ENCODE assay signal across 13 cellular contexts in the genomic region with DNA sequence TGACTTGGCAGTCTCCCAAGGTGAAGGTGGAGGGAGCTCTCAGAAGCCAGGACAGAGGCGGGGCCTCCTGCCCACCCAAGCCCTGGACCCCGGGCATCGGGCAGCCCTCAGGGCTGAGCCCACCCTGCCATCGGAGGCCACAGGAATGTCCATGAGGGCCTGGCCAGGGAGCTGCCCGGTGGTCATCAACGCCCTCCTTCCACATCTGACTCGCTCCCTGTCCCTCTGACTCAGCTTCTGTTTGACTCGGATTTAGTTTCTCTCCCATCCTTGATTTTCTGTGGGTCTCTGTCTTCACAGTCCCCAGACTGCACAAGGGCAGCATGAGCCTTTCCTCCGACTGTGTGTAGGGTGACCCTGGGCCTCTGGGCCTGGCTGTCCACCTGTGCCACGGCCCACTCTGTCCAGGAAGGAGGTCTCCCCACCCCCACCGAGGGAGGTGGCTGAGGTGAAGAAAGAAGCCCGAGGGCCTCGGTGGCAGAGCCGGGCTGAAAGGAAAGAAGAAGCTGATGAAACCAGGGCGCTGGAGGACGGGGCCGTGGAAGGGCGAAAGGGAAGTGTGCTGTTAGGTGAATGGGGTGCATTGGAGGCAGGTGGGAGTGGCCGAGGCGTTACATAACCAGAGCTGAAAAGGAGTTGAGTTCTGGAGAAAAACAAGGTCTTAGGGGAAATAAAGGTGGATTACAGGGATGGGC. TPM values are rescaled to one million over a fixed set of nuclear protein-coding genes. Genes with fewer than 3 reads are reported as not detected.
DNase-seq lines count a peak whose midpoint lies in the region; ATAC-seq, FAIRE-seq and TF ChIP-seq lines count a peak whose summit lies in the region.
"Had no signal": no experiment of that assay in that cellular context is flagged by ENCODE, and none has a peak within 500 bp of the region (broad histone marks: within the 10 kb centered on the region; RNA-seq: fewer than 3 reads in every experiment).

No MANE protein-coding gene starts in this region.

- no peaks in the 10 kb centered on the region for H3K9me3 Mint-ChIP-seq in activated T-helper 17 cell treated with anti-CD3 and anti-CD28 coated beads, Interleukin-2, amount 50 U/mL, for 72 hours
- H3K9me3 Mint-ChIP-seq: activated naive CD4-positive, alpha-beta T cell treated with anti-CD3 and anti-CD28 coated beads, Interleukin-2, amount 50 U/mL, for 72 hours had no signal

- peak overlapping the region; percentile 55 for H4K8ac ChIP-seq in mesenchymal stem cell (ENCODE audit: low read length)

- no peaks in the 10 kb centered on the region for H3K36me3 Mint-ChIP-seq in activated T-helper 17 cell treated with anti-CD3 and anti-CD28 coated beads, Interleukin-2, amount 50 U/mL, for 72 hours (ENCODE audit: low read depth)
- H3K36me3 Mint-ChIP-seq: activated naive CD4-positive, alpha-beta T cell treated with anti-CD3 and anti-CD28 coated beads, Interleukin-2, amount 50 U/mL, for 72 hours had no signal

- peaks cover 29% of the 10 kb centered on the region for H3K4me1 ChIP-seq in mesenchymal stem cell (ENCODE audit: control insufficient read depth, insufficient read depth, low read depth, low read length)
- H3K4me1 ChIP-seq: psoas muscle had no signal

- H3K27ac Mint-ChIP-seq in activated T-helper 17 cell treated with anti-CD3 and anti-CD28 coated beads, Interleukin-2, amount 50 U/mL, for 72 hours = peak overlapping the region; percentile 67

- H3K9ac ChIP-seq in mesenchymal stem cell (ENCODE audit: low read length) = no peak overlapping the region

- no peaks in the 10 kb centered on the region for H3K79me1 ChIP-seq in mesenchymal stem cell (replicated peaks; ENCODE audit: low read length, poor library complexity, severe bottlenecking)

- H3K4ac ChIP-seq in mesenchymal stem cell (ENCODE audit: low read depth in 1 of 2, low read length in 2 of 2) = peak overlapping the region in 1 of 2 experiments; percentile 13

- H3K36me3 ChIP-seq in mesenchymal stem cell (ENCODE audit: control insufficient read depth in 1 of 2, insufficient read depth in 2 of 2, low read depth in 1 of 2, low read length in 2 of 2) = no peaks in the 10 kb centered on the region

- peak; percentile 74 for DNase-seq in AG20443 (ENCODE audit: low spot score)
- DNase-seq in KBM-7 = peak; percentile 54
- DNase-seq in mesenchymal stem cell = peak; percentile 46
- no peak for DNase-seq in NCI-H1694 treated with DMSO at 0.1 percent for 48 hours (lab: John Stamatoyannopoulos, UW)
- no peak for DNase-seq in dedifferentiated amniotic fluid mesenchymal stem cell (ENCODE audit: extremely low spot score)
- no peak for DNase-seq in GM12892 (ENCODE audit: insufficient read length)
- no peak for DNase-seq in erythroblast (lab: John Stamatoyannopoulos, UW)
- DNase-seq: NK-92 treated with Interleukin-12 subunit alpha and Interleukin-12 subunit beta, amount 100 ng/mL, for 24 hours; psoas muscle had no signal

- no peaks in the 10 kb centered on the region for H3K9me3 ChIP-seq in mesenchymal stem cell (ENCODE audit: control insufficient read depth, low read length)
- H3K9me3 ChIP-seq: psoas muscle had no signal

- H3K4me3 ChIP-seq in mesenchymal stem cell (ENCODE audit: insufficient read depth in 1 of 2, low read depth in 1 of 2, low read length in 2 of 2) = no peak overlapping the region
- H3K4me3 ChIP-seq: psoas muscle had no signal

- WGBS in mesenchymal stem cell = 63% methylated on average over 20 of the region's 20 CpGs

- H3K27me3 ChIP-seq in mesenchymal stem cell (ENCODE audit: control insufficient read depth in 1 of 2, insufficient read depth in 1 of 2, low read length in 2 of 2) = peaks cover 7 to 22% of the 10 kb centered on the region in 2 experiments

- no peak overlapping the region for H2AK5ac ChIP-seq in mesenchymal stem cell (ENCODE audit: low read length, severe bottlenecking)

- H2BK15ac ChIP-seq in mesenchymal stem cell (ENCODE audit: low read depth, poor library complexity, severe bottlenecking) = no peak overlapping the region

- no peak overlapping the region for H3K4me2 ChIP-seq in mesenchymal stem cell (ENCODE audit: low read length, poor library complexity, severe bottlenecking)

- peaks cover under 1% of the 10 kb centered on the region for H3K4me1 Mint-ChIP-seq in activated T-helper 17 cell treated with anti-CD3 and anti-CD28 coated beads, Interleukin-2, amount 50 U/mL, for 72 hours

- peak overlapping the region; percentile 8 for H2AFZ ChIP-seq in mesenchymal stem cell (ENCODE audit: low read depth, low read length)

- no peak for FAIRE-seq in GM12892 (lab: Jason Lieb, UNC)
- FAIRE-seq: endometrium, islet of Langerhans had no signal

- in situ Hi-C loops in KBM-7 (cut with MboI; ENCODE audit: low pct_unique_long_range_greater_than_20kb, low sequenced_read_pairs) = no loop called here

- H3K4me3 Mint-ChIP-seq in activated T-helper 17 cell treated with anti-CD3 and anti-CD28 coated beads, Interleukin-2, amount 50 U/mL, for 72 hours = no peak overlapping the region

- no peak overlapping the region for H2BK5ac ChIP-seq in mesenchymal stem cell (ENCODE audit: low read depth, low read length, poor library complexity, severe bottlenecking)

- ATAC-seq in activated T-helper 17 cell treated with anti-CD3 and anti-CD28 coated beads, Interleukin-2, amount 50 U/mL, for 72 hours (replicated peaks) = no peak
- ATAC-seq: activated naive CD4-positive, alpha-beta T cell treated with anti-CD3 and anti-CD28 coated beads, Interleukin-2, amount 50 U/mL, for 72 hours; psoas muscle had no signal

- peak overlapping the region; percentile 49 to 94 for H2BK12ac ChIP-seq in mesenchymal stem cell (ENCODE audit: low read length in 2 of 2)

- H3K14ac ChIP-seq in mesenchymal stem cell (ENCODE audit: low read length in 2 of 2) = peak overlapping the region in 1 of 2 experiments; percentile 9

- H4K91ac ChIP-seq in mesenchymal stem cell (ENCODE audit: low read length) = peak overlapping the region; percentile 66

- H2BK120ac ChIP-seq in mesenchymal stem cell (ENCODE audit: low read depth, low read length) = peak overlapping the region; percentile 42

- H3K27ac ChIP-seq in mesenchymal stem cell (ENCODE audit: low read length, poor library complexity, severe bottlenecking) = no peak overlapping the region
- H3K27ac ChIP-seq: psoas muscle had no signal

- TF ChIP-seq POLR2A in GM12892 (IDR thresholded peaks at IDR 0.05; ENCODE audit: low read depth, low read length) (no peak), erythroblast (IDR thresholded peaks at IDR 0.05; ENCODE audit: low read length) (no peak)

- peak overlapping the region in 1 of 2 experiments; percentile 44 for H3K18ac ChIP-seq in mesenchymal stem cell (ENCODE audit: low read depth in 1 of 2, low read length in 2 of 2)

- H3K27me3 Mint-ChIP-seq in activated T-helper 17 cell treated with anti-CD3 and anti-CD28 coated beads, Interleukin-2, amount 50 U/mL, for 72 hours = peaks cover 5% of the 10 kb centered on the region

- no peak overlapping the region for H3K23ac ChIP-seq in mesenchymal stem cell (ENCODE audit: low read length in 2 of 2)

RNA-seq across cellular contexts. Expression of a gene that starts 16.8 kb away (rescaled TPM):
- 100 to 1,000 TPM; 184 to 207 TPM for total RNA-seq in activated T-helper 17 cell treated with anti-CD3 and anti-CD28 coated beads, Interleukin-2, amount 50 U/mL, for 72 hours
- 39.2 TPM for polyA plus RNA-seq in mesenchymal stem cell (2013, experiment 1 of 2)
- 39.7 TPM for polyA plus RNA-seq in mesenchymal stem cell (2013, experiment 2 of 2)
- 118 TPM for polyA plus RNA-seq in GM12892 (2012; ENCODE audit: missing spikeins)

RNA-seq across cellular contexts. Expression of a gene that starts 41.8 kb away (rescaled TPM):
- 100 to 1,000 TPM in 1 of 2 donors, 10 to 100 TPM in 1; 70.9 to 182 TPM for total RNA-seq in activated T-helper 17 cell treated with anti-CD3 and anti-CD28 coated beads, Interleukin-2, amount 50 U/mL, for 72 hours
- 11.0 TPM for polyA plus RNA-seq in mesenchymal stem cell (2013, experiment 1 of 2)
- polyA plus RNA-seq in mesenchymal stem cell (2013, experiment 2 of 2) = 10.0 TPM
- polyA plus RNA-seq in GM12892 (2012; ENCODE audit: missing spikeins) = 12.0 TPM

RNA-seq across cellular contexts. Expression of a gene that starts 57.7 kb away (rescaled TPM):
- not detected for total RNA-seq in activated T-helper 17 cell treated with anti-CD3 and anti-CD28 coated beads, Interleukin-2, amount 50 U/mL, for 72 hours
- 0.06 TPM for polyA plus RNA-seq in mesenchymal stem cell (2013, experiment 1 of 2)
- 0.11 TPM for polyA plus RNA-seq in mesenchymal stem cell (2013, experiment 2 of 2)
- polyA plus RNA-seq in GM12892 (2012; ENCODE audit: missing spikeins) = 0.13 TPM
- total RNA-seq: activated naive CD4-positive, alpha-beta T cell treated with anti-CD3 and anti-CD28 coated beads, Interleukin-2, amount 50 U/mL, for 72 hours had no signal

Comparison
In these comparisons a context has a peak if more than half of its experiments do, and no peak if none do; other contexts are left out.
1. DNase-seq: peak in AG20443 (single experiment), KBM-7 (single experiment) and mesenchymal stem cell (single experiment); none in NCI-H1694 treated with DMSO at 0.1 percent for 48 hours (single experiment), dedifferentiated amniotic fluid mesenchymal stem cell (single experiment), GM12892 (single experiment) and erythroblast (0 of 2).